In the genomic region with DNA sequence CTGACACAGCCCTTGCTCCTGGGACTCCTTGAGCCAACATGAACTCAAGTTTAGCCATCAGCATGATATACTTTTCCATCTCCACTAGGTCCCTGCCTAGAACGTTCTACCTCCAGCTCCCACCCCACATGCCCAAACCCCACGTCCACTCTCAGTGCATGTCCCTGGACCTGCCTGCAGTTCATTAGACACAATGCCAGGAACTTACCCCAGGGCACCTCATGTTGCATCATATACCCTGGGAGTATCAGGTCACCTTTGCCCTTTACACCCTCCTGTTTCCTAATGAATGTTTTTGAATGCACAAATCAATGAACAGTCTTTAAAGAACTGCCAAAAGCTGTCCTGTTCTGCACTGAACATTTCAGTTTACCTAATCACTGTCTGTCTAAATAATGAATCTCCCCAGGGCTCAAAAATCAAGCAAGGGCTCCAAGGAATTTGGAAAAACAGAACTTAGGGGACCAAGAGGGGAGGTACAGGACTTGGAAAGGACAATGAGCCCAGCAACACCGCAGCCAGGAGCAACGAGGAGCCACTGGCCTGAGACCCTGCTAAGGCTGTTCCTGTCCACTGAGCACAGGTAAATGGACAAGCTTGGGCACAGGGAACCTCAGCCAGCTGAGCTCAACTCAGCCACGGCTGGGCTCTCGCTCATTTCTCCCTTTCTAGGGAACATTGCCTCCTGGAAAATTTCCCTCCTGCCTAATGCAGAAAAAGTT, we compare ENCODE assay signal across 1 cellular context.
A peak's percentile ranks its signal among the peaks of the same experiment; 100 is the strongest.
TF ChIP-seq lines count a peak whose summit lies in the region.

No MANE protein-coding gene starts in this region.

TF ChIP-seq in HepG2, 621 proteins besides CTCF, POLR2A, EP300 and RAD21 (continues in another document):
- TF ChIP-seq PHF21A (CRISPR knock-in tag; IDR thresholded peaks at IDR 0.05) (peak; percentile 94), DMAP1 (CRISPR knock-in tag; IDR thresholded peaks at IDR 0.05) (peak; percentile 65), TBX3 (IDR thresholded peaks at IDR 0.05; ENCODE audit: borderline replicate concordance) (peak; percentile 46; the same call in 1 of the 2 replicates), MED8 (CRISPR knock-in tag; IDR thresholded peaks at IDR 0.05; ENCODE audit: insufficient replicate concordance) (peak; percentile 65), ZNF205 (CRISPR knock-in tag; IDR thresholded peaks at IDR 0.05) (peak; percentile 74), TBX2 (CRISPR knock-in tag; IDR thresholded peaks at IDR 0.05; ENCODE audit: borderline replicate concordance) (peak; percentile 92), MEIS2 (CRISPR knock-in tag; IDR thresholded peaks at IDR 0.05) (peak; percentile 62; the same call in 1 of the 2 replicates), MED13 (CRISPR knock-in tag; IDR thresholded peaks at IDR 0.05) (no peak), ZNF607 (CRISPR knock-in tag; IDR thresholded peaks at IDR 0.05; ENCODE audit: borderline replicate concordance) (peak; percentile 29; the same call in 1 of the 2 replicates), YEATS4 (CRISPR knock-in tag; IDR thresholded peaks at IDR 0.05; ENCODE audit: borderline replicate concordance) (peak; percentile 79), REPIN1 (CRISPR knock-in tag; IDR thresholded peaks at IDR 0.05; ENCODE audit: borderline replicate concordance, low read depth) (peak; percentile 48; the same call in 1 of the 2 replicates), CSRNP2 (CRISPR knock-in tag; conservative IDR thresholded peaks at IDR 0.05; ENCODE audit: low read depth) (no peak), ZFAT (CRISPR knock-in tag; conservative IDR thresholded peaks at IDR 0.05) (no peak), ZNF577 (CRISPR knock-in tag; IDR thresholded peaks at IDR 0.05; ENCODE audit: borderline replicate concordance, low read depth) (no peak), KMT2A (CRISPR knock-in tag; IDR thresholded peaks at IDR 0.05) (peak; percentile 78), ZIK1 (CRISPR knock-in tag; IDR thresholded peaks at IDR 0.05; ENCODE audit: borderline replicate concordance, low read depth) (no peak), SALL1 (CRISPR knock-in tag; IDR thresholded peaks at IDR 0.05) (peak; percentile 89), RCOR2 (CRISPR knock-in tag; IDR thresholded peaks at IDR 0.05) (peak; percentile 85), SP5 (CRISPR knock-in tag; IDR thresholded peaks at IDR 0.05; ENCODE audit: borderline replicate concordance, low read depth) (0 out of 2 replicates have a peak, but pooled peaks have one; percentile 11)
- TF ChIP-seq, protein P1, sequence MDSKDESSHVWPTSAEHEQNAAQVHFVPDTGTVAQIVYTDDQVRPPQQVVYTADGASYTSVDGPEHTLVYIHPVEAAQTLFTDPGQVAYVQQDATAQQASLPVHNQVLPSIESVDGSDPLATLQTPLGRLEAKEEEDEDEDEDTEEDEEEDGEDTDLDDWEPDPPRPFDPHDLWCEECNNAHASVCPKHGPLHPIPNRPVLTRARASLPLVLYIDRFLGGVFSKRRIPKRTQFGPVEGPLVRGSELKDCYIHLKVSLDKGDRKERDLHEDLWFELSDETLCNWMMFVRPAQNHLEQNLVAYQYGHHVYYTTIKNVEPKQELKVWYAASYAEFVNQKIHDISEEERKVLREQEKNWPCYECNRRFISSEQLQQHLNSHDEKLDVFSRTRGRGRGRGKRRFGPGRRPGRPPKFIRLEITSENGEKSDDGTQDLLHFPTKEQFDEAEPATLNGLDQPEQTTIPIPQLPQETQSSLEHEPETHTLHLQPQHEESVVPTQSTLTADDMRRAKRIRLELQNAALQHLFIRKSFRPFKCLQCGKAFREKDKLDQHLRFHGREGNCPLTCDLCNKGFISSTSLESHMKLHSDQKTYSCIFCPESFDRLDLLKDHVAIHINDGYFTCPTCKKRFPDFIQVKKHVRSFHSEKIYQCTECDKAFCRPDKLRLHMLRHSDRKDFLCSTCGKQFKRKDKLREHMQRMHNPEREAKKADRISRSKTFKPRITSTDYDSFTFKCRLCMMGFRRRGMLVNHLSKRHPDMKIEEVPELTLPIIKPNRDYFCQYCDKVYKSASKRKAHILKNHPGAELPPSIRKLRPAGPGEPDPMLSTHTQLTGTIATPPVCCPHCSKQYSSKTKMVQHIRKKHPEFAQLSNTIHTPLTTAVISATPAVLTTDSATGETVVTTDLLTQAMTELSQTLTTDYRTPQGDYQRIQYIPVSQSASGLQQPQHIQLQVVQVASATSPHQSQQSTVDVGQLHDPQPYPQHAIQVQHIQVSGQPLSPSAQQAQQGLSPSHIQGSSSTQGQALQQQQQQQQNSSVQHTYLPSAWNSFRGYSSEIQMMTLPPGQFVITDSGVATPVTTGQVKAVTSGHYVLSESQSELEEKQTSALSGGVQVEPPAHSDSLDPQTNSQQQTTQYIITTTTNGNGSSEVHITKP (CRISPR knock-in tag; IDR thresholded peaks at IDR 0.05; ENCODE audit: low read depth), result peak; percentile 92
- TF ChIP-seq, protein P2, sequence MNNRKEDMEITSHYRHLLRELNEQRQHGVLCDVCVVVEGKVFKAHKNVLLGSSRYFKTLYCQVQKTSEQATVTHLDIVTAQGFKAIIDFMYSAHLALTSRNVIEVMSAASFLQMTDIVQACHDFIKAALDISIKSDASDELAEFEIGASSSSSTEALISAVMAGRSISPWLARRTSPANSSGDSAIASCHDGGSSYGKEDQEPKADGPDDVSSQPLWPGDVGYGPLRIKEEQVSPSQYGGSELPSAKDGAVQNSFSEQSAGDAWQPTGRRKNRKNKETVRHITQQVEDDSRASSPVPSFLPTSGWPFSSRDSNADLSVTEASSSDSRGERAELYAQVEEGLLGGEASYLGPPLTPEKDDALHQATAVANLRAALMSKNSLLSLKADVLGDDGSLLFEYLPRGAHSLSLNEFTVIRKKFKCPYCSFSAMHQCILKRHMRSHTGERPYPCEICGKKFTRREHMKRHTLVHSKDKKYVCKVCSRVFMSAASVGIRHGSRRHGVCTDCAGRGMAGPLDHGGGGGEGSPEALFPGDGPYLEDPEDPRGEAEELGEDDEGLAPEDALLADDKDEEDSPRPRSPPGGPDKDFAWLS (CRISPR knock-in tag; IDR thresholded peaks at IDR 0.05; ENCODE audit: borderline replicate concordance), result 0 out of 2 replicates have a peak, but pooled peaks have one; percentile 66
- TF ChIP-seq, protein P3, sequence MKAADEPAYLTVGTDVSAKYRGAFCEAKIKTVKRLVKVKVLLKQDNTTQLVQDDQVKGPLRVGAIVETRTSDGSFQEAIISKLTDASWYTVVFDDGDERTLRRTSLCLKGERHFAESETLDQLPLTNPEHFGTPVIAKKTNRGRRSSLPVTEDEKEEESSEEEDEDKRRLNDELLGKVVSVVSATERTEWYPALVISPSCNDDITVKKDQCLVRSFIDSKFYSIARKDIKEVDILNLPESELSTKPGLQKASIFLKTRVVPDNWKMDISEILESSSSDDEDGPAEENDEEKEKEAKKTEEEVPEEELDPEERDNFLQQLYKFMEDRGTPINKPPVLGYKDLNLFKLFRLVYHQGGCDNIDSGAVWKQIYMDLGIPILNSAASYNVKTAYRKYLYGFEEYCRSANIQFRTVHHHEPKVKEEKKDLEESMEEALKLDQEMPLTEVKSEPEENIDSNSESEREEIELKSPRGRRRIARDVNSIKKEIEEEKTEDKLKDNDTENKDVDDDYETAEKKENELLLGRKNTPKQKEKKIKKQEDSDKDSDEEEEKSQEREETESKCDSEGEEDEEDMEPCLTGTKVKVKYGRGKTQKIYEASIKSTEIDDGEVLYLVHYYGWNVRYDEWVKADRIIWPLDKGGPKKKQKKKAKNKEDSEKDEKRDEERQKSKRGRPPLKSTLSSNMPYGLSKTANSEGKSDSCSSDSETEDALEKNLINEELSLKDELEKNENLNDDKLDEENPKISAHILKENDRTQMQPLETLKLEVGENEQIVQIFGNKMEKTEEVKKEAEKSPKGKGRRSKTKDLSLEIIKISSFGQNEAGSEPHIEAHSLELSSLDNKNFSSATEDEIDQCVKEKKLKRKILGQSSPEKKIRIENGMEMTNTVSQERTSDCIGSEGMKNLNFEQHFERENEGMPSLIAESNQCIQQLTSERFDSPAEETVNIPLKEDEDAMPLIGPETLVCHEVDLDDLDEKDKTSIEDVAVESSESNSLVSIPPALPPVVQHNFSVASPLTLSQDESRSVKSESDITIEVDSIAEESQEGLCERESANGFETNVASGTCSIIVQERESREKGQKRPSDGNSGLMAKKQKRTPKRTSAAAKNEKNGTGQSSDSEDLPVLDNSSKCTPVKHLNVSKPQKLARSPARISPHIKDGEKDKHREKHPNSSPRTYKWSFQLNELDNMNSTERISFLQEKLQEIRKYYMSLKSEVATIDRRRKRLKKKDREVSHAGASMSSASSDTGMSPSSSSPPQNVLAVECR (CRISPR knock-in tag; IDR thresholded peaks at IDR 0.05; ENCODE audit: borderline replicate concordance), result peak; percentile 51; the same call in 1 of the 2 replicates
- TF ChIP-seq, protein P4, sequence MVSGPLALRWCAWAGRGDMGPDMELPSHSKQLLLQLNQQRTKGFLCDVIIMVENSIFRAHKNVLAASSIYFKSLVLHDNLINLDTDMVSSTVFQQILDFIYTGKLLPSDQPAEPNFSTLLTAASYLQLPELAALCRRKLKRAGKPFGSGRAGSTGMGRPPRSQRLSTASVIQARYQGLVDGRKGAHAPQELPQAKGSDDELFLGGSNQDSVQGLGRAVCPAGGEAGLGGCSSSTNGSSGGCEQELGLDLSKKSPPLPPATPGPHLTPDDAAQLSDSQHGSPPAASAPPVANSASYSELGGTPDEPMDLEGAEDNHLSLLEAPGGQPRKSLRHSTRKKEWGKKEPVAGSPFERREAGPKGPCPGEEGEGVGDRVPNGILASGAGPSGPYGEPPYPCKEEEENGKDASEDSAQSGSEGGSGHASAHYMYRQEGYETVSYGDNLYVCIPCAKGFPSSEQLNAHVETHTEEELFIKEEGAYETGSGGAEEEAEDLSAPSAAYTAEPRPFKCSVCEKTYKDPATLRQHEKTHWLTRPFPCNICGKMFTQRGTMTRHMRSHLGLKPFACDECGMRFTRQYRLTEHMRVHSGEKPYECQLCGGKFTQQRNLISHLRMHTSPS (CRISPR knock-in tag; IDR thresholded peaks at IDR 0.05; ENCODE audit: low read depth), result peak; percentile 90
- TF ChIP-seq, protein P5, sequence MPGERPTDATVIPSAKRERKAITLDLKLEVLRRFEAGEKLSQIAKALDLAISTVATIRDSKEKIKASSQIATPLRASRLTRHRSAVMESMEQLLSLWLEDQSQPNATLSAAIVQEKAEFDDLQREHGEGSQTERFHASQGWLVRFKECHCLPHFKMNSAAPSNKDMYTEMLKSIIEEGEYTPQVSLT (CRISPR knock-in tag; IDR thresholded peaks at IDR 0.05; ENCODE audit: borderline replicate concordance, low read depth), result no peak
- TF ChIP-seq, protein P6, sequence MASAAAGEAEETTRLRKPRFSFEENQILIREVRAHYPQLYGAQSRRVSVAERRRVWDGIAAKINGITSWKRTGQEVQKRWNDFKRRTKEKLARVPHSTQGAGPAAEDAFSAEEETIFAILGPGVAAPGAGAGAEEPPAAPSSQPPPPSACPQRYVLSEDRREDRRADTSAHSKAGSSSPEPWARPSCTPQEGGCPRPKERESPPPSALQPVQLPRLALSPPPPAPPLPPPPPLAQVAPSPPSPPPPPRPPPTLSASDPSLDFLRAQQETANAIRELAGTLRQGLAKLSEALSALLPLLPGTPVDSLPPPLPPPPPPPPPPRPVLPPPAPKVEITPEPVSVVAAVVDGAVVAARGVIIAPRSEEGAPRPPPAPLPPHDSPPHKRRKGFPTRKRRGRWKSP (CRISPR knock-in tag; IDR thresholded peaks at IDR 0.05), result peak; percentile 26; the same call in 1 of the 2 replicates
- TF ChIP-seq, protein P7, sequence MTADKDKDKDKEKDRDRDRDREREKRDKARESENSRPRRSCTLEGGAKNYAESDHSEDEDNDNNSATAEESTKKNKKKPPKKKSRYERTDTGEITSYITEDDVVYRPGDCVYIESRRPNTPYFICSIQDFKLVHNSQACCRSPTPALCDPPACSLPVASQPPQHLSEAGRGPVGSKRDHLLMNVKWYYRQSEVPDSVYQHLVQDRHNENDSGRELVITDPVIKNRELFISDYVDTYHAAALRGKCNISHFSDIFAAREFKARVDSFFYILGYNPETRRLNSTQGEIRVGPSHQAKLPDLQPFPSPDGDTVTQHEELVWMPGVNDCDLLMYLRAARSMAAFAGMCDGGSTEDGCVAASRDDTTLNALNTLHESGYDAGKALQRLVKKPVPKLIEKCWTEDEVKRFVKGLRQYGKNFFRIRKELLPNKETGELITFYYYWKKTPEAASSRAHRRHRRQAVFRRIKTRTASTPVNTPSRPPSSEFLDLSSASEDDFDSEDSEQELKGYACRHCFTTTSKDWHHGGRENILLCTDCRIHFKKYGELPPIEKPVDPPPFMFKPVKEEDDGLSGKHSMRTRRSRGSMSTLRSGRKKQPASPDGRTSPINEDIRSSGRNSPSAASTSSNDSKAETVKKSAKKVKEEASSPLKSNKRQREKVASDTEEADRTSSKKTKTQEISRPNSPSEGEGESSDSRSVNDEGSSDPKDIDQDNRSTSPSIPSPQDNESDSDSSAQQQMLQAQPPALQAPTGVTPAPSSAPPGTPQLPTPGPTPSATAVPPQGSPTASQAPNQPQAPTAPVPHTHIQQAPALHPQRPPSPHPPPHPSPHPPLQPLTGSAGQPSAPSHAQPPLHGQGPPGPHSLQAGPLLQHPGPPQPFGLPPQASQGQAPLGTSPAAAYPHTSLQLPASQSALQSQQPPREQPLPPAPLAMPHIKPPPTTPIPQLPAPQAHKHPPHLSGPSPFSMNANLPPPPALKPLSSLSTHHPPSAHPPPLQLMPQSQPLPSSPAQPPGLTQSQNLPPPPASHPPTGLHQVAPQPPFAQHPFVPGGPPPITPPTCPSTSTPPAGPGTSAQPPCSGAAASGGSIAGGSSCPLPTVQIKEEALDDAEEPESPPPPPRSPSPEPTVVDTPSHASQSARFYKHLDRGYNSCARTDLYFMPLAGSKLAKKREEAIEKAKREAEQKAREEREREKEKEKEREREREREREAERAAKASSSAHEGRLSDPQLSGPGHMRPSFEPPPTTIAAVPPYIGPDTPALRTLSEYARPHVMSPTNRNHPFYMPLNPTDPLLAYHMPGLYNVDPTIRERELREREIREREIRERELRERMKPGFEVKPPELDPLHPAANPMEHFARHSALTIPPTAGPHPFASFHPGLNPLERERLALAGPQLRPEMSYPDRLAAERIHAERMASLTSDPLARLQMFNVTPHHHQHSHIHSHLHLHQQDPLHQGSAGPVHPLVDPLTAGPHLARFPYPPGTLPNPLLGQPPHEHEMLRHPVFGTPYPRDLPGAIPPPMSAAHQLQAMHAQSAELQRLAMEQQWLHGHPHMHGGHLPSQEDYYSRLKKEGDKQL (CRISPR knock-in tag; IDR thresholded peaks at IDR 0.05; ENCODE audit: low read depth), result peak; percentile 73; the same call in 1 of the 2 replicates
